ENCODE assay signal across 8 cellular contexts in the genomic region with DNA sequence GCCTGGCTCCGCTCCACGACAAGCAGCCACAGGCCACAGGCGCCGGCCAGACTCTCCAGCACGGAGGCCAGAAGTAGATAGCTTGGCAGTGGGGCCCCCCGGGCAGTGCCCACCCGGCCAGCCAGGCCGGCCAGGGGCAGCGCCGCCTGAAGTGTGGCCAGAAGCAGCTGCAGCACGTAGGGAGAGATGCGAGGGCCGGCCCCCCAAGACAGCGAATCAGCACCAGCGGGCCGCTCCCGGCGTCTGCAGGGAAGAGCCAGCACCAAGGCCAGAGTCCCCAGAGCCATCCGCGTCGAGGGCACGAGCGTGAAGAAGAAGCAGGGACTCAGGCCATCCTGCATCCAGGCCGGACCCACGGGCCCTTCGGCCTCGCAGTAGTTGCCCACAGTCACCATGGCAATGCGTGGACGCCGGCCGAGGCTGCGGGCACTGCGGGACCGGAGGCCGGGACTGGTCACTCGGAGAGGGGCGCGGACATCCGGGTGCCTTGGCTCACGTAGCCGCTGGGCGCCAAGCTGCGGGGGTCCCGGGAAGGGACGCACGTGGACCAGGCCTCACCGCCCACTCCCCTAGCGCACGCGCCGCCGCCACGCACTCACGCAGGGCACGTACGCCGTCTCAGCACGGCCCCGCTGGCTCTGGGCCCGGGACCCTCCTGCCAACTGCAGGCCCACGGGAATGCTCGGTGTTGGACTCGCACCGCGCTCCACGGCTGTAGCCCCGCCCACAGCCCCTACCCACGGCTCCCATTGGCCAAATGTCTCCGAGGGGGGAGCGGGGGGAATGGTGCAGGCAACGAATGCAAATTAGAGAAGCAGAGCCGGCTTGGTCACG. TPM values are rescaled to one million over a fixed set of nuclear protein-coding genes. Genes with fewer than 3 reads are reported as not detected.
DNase-seq lines count a peak whose midpoint lies in the region; ATAC-seq, FAIRE-seq and TF ChIP-seq lines count a peak whose summit lies in the region.

A gene (minus strand): TSS at position 680 of the 834 bp plus-strand sequence. CDS start 285 bp downstream, at position 395.

- no peak for TF ChIP-seq CTCF in AG10803 (conservative IDR thresholded peaks at IDR 0.05; ENCODE audit: low read length)

- peak; percentile 76 for ATAC-seq in GM19043 (IDR thresholded peaks at IDR 0.05; ENCODE audit: low read depth, unreplicated experiment)
- peak; percentile 87 for ATAC-seq in HG03354 (IDR thresholded peaks at IDR 0.05; ENCODE audit: poor library complexity, severe bottlenecking, unreplicated experiment)

- peaks cover 56% of the 10 kb centered on the region for H3K36me3 ChIP-seq in mesodermal cell (ENCODE audit: control insufficient read depth, insufficient read depth, low read length)

- DNase-seq in AG10803 (ENCODE audit: low read depth) (peak; percentile 92), NCI-H774 (lab: John Stamatoyannopoulos, UW) (peak; percentile 89)
- DNase-seq in activated CD8-positive, alpha-beta memory T cell treated with anti-CD3 and anti-CD28 coated beads, Interleukin-2, amount 50 U/mL, for 48 hours: peak; percentile 92
- DNase-seq in stimulated activated CD8-positive, alpha-beta memory T cell treated with anti-CD3 and anti-CD28 coated beads, Interleukin-15, amount 100 ng/mL, for 24 hours (ENCODE audit: low read depth): peak; percentile 65

- H3K4me1 ChIP-seq in mesodermal cell (ENCODE audit: control insufficient read depth, insufficient read depth, low read length, poor library complexity, severe bottlenecking): peaks cover 7% of the 10 kb centered on the region

- H3K27ac ChIP-seq in mesodermal cell (ENCODE audit: low read depth, low read length, severe bottlenecking): peak within 1 kb of the TSS; percentile 96

- WGBS in mesodermal cell (ENCODE audit: insufficient coverage in 2 of 2), 2 experiments: 1% methylated on average over 66 to 68 of the region's 73 CpGs

- H3K4me3 ChIP-seq in AG10803 (ENCODE audit: low read length): peak within 1 kb of the TSS; percentile 68
- peak within 1 kb of the TSS; percentile 52 for H3K4me3 ChIP-seq in mesodermal cell (ENCODE audit: extremely low read depth, insufficient read depth, low read length, poor library complexity, severe bottlenecking)

- peak; percentile 74 for FAIRE-seq in endometrium (lab: Jason Lieb, UNC)

- H3K9me3 ChIP-seq in mesodermal cell (ENCODE audit: control insufficient read depth, low read length): no peaks in the 10 kb centered on the region

RNA-seq across cellular contexts. Expression of the gene that starts here (rescaled TPM):
- polyA plus RNA-seq in mesodermal cell (2013, experiment 1 of 2): 11.7 TPM
- 11.0 TPM for polyA plus RNA-seq in mesodermal cell (2013, experiment 2 of 2)

Comparison
In these comparisons a context has a peak if more than half of its experiments do, and no peak if none do; other contexts are left out.
1. Peak in every context shown above with its lines: DNase-seq, ATAC-seq, H3K4me3 ChIP-seq and H3K27ac ChIP-seq.